ENCODE assay signal across 10 cellular contexts in the genomic region with DNA sequence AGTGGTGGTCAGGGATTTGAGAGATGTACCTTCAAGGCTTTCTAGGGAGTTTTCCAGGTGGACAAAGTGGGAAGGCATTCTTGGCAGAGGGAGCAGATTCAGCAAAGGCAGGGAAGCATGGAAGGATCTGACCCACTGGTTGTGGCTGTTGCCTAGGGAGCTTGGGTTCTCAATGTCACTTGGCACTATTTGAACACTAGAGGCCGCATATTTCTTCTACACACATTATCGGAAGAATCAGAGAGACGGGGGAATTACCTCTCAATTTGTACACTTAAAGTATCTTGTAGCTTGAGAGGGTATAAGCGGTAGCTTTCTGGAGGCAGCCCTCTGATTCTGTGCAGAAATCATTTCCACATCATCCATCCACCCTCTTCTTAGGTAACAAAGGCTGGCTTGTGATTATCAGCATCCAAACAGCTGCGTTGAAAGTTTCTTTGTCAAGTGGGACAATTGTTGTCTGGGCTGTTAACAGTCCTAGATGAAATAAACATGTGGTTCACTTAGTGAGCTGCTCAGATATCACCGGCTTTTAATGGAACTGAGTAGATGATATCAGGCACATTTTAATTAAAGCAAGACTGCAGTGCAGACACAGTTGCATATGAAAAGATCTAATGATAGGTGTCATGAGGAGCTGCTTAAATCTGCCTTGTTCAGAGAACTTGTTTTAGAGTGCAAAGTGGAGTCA. TPM values are rescaled to one million over a fixed set of nuclear protein-coding genes. Genes with fewer than 3 reads are reported as not detected.
DNase-seq lines count a peak whose midpoint lies in the region; TF ChIP-seq lines count a peak whose summit lies in the region.
"Had no signal": no experiment of that assay in that cellular context is flagged by ENCODE, and none has a peak within 500 bp of the region (broad histone marks: within the 10 kb centered on the region; RNA-seq: fewer than 3 reads in every experiment).

No MANE protein-coding gene starts in this region.

- no peak overlapping the region for H3K4me3 Mint-ChIP-seq in endodermal cell

- H3K36me3 ChIP-seq in GM23248 (ENCODE audit: low read depth) (no peaks in the 10 kb centered on the region), endodermal cell (ENCODE audit: control insufficient read depth, insufficient read depth, low read length) (no peaks in the 10 kb centered on the region), prostate gland (no peaks in the 10 kb centered on the region)

- no peaks in the 10 kb centered on the region for H3K79me2 ChIP-seq in GM23248 (ENCODE audit: insufficient read depth)

- H3K9ac ChIP-seq in GM23248 (no peak overlapping the region), endodermal cell (ENCODE audit: extremely low read depth, low read length, poor library complexity, severe bottlenecking) (no peak overlapping the region)

- TF ChIP-seq POLR2A in prostate gland (IDR thresholded peaks at IDR 0.05), result no peak

- H3K9me2 ChIP-seq in GM23248 (ENCODE audit: insufficient read depth), result no peaks in the 10 kb centered on the region

- peaks cover 86% of the 10 kb centered on the region for H3K27me3 Mint-ChIP-seq in endodermal cell (ENCODE audit: insufficient read depth)

- TF ChIP-seq CTCF in endodermal cell (conservative IDR thresholded peaks at IDR 0.05) (peak; percentile 61), prostate gland (IDR thresholded peaks at IDR 0.05) (no peak)

- H3K4me1 ChIP-seq in GM23248 (ENCODE audit: insufficient read depth) (no peaks in the 10 kb centered on the region), endodermal cell (ENCODE audit: control insufficient read depth, insufficient read depth, low read length) (no peaks in the 10 kb centered on the region), prostate gland (replicated peaks) (no peaks in the 10 kb centered on the region)

- peaks cover 42% of the 10 kb centered on the region for H3K27me3 ChIP-seq in GM23248 (replicated peaks; ENCODE audit: insufficient read depth)
- H3K27me3 ChIP-seq in endodermal cell (ENCODE audit: control insufficient read depth, insufficient read depth, low read length, poor library complexity, severe bottlenecking), result peaks cover 71% of the 10 kb centered on the region
- no peaks in the 10 kb centered on the region for H3K27me3 ChIP-seq in prostate gland (replicated peaks; ENCODE audit: insufficient read depth)

- no peak overlapping the region for H3K4me3 ChIP-seq in GM23248
- H3K4me3 ChIP-seq in endodermal cell (ENCODE audit: low read length), result no peak overlapping the region
- H3K4me3 ChIP-seq in prostate gland, result no peak overlapping the region

- H3K4me1 Mint-ChIP-seq in endodermal cell, result peaks cover 25% of the 10 kb centered on the region

- H3K4me2 ChIP-seq in GM23248 (ENCODE audit: unreplicated experiment), result no peak overlapping the region

- H3K27ac Mint-ChIP-seq in endodermal cell, result no peak overlapping the region

- no peaks in the 10 kb centered on the region for H3F3A ChIP-seq in GM23248 (ENCODE audit: insufficient read depth)

- DNase-seq in AG20443 (ENCODE audit: low spot score) (peak; percentile 16), GM23248 (peak; percentile 14), NCI-H446 treated with DMSO at 0.1 percent for 48 hours (lab: John Stamatoyannopoulos, UW) (peak; percentile 15), endodermal cell (no peak), GM19238 (ENCODE audit: insufficient read length, low spot score) (no peak), occipital lobe (lab: John Stamatoyannopoulos, UW) (no peak), prostate gland (ENCODE audit: low spot score) (no peak), UCSD-AML1 (lab: John Stamatoyannopoulos, UW; ENCODE audit: unreplicated experiment) (no peak)

- 4 to 8% methylated on average over 6 of the region's 6 CpGs for WGBS in GM23248 (ENCODE audit: low coverage in 1 of 2, low lambda C conversion rate in 2 of 2, missing lambda C conversion rate in 2 of 2), 2 experiments
- 75 to 78% methylated on average over 1 to 6 of the region's 6 CpGs for WGBS in endodermal cell (ENCODE audit: insufficient coverage in 1 of 2, insufficient read length in 1 of 2), 2 experiments
- WGBS in prostate gland, result 19% methylated on average over 6 of the region's 6 CpGs

- intact Hi-C loops in prostate gland (cut with DNase I), result no loop called here

- H3K27ac ChIP-seq in GM23248, result no peak overlapping the region
- H3K27ac ChIP-seq in endodermal cell (ENCODE audit: low read depth, low read length), result no peak overlapping the region
- H3K27ac ChIP-seq in prostate gland, result no peak overlapping the region

- in situ Hi-C loops in GM23248 (cut with MboI), result no loop called here

- H4K20me1 ChIP-seq in GM23248 (ENCODE audit: insufficient read depth), result no peaks in the 10 kb centered on the region

- no peaks in the 10 kb centered on the region for H3K36me3 Mint-ChIP-seq in endodermal cell (ENCODE audit: low read depth)

- H2AFZ ChIP-seq in GM23248, result no peak overlapping the region

- H3K9me3 ChIP-seq in GM23248 (ENCODE audit: low read depth) (no peaks in the 10 kb centered on the region), endodermal cell (ENCODE audit: control insufficient read depth, low read length) (no peaks in the 10 kb centered on the region), prostate gland (no peaks in the 10 kb centered on the region)

- no peaks in the 10 kb centered on the region for H3K9me3 Mint-ChIP-seq in endodermal cell

RNA-seq across cellular contexts. Expression of a gene that starts 2.6 kb away (rescaled TPM):
- total RNA-seq in GM23248 (2014; rRNA removed; shearing (Covaris generic)), result not detected in 2 replicates
- polyA plus RNA-seq in GM23248 (2016; fragmentation: Nextera tagmentation; extraction: Ambion mirVana), result not detected in 2 replicates
- total RNA-seq in endodermal cell, result under 1 TPM; 0.09 to 0.11 TPM
- polyA plus RNA-seq in endodermal cell (2013, experiment 1 of 2), result 1.6 TPM
- polyA plus RNA-seq in endodermal cell (2013, experiment 2 of 2), result 2.9 TPM
- 104 TPM for total RNA-seq in occipital lobe
- 10 to 100 TPM in 1 of 2 donors, 1 to 10 TPM in 1; 1.8 to 10.3 TPM for total RNA-seq in prostate gland
- total RNA-seq: Daoy, glomerular endothelial cell had no signal

Comparison
In these comparisons a context has a peak if more than half of its experiments do, and no peak if none do; other contexts are left out.
1. DNase-seq: peak in AG20443 (single experiment), GM23248 (single experiment) and NCI-H446 treated with DMSO at 0.1 percent for 48 hours (single experiment); none in endodermal cell (single experiment), GM19238 (single experiment), occipital lobe (single experiment), prostate gland (single experiment) and UCSD-AML1 (single experiment).